ENCODE assay signal across 2 cellular contexts in genomic region chr17:63476494-63476856, GRCh38.
TF ChIP-seq lines count a peak whose summit lies in the region.

No MANE protein-coding gene starts in this region.

TF ChIP-seq in H1, 55 proteins besides CTCF, POLR2A, EP300 and RAD21:
- TF ChIP-seq SUZ12 (IDR thresholded peaks at IDR 0.05; ENCODE audit: low read length) (no peak), ASH2L (IDR thresholded peaks at IDR 0.05; ENCODE audit: low read length) (no peak), PHF8 (conservative IDR thresholded peaks at IDR 0.05; ENCODE audit: low read depth, low read length) (0 out of 2 replicates have a peak, but pooled peaks have one; percentile 21), KDM4A (IDR thresholded peaks at IDR 0.05; ENCODE audit: low read depth, low read length, severe bottlenecking) (peak; percentile 75)
TF ChIP-seq in H1: peak in this region for 2.

TF ChIP-seq in neural cell, 6 proteins besides CTCF, POLR2A, EP300 and RAD21:
- TF ChIP-seq, protein P1, sequence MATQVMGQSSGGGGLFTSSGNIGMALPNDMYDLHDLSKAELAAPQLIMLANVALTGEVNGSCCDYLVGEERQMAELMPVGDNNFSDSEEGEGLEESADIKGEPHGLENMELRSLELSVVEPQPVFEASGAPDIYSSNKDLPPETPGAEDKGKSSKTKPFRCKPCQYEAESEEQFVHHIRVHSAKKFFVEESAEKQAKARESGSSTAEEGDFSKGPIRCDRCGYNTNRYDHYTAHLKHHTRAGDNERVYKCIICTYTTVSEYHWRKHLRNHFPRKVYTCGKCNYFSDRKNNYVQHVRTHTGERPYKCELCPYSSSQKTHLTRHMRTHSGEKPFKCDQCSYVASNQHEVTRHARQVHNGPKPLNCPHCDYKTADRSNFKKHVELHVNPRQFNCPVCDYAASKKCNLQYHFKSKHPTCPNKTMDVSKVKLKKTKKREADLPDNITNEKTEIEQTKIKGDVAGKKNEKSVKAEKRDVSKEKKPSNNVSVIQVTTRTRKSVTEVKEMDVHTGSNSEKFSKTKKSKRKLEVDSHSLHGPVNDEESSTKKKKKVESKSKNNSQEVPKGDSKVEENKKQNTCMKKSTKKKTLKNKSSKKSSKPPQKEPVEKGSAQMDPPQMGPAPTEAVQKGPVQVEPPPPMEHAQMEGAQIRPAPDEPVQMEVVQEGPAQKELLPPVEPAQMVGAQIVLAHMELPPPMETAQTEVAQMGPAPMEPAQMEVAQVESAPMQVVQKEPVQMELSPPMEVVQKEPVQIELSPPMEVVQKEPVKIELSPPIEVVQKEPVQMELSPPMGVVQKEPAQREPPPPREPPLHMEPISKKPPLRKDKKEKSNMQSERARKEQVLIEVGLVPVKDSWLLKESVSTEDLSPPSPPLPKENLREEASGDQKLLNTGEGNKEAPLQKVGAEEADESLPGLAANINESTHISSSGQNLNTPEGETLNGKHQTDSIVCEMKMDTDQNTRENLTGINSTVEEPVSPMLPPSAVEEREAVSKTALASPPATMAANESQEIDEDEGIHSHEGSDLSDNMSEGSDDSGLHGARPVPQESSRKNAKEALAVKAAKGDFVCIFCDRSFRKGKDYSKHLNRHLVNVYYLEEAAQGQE (IDR thresholded peaks at IDR 0.05; ENCODE audit: borderline replicate concordance): no peak
- TF ChIP-seq TAF1 (IDR thresholded peaks at IDR 0.05; ENCODE audit: low read depth): no peak
- no peak for TF ChIP-seq EZH2 (IDR thresholded peaks at IDR 0.05; ENCODE audit: borderline replicate concordance, insufficient read depth, low read length, poor library complexity, severe bottlenecking)
- TF ChIP-seq MXI1 (conservative IDR thresholded peaks at IDR 0.05; ENCODE audit: poor library complexity, severe bottlenecking): no peak
- TF ChIP-seq SMC3 (conservative IDR thresholded peaks at IDR 0.05; ENCODE audit: poor library complexity): no peak
- no peak for TF ChIP-seq POLR2AphosphoS5 (IDR thresholded peaks at IDR 0.05)
